8 cellular contexts compared by ENCODE assay signal in the genomic region with DNA sequence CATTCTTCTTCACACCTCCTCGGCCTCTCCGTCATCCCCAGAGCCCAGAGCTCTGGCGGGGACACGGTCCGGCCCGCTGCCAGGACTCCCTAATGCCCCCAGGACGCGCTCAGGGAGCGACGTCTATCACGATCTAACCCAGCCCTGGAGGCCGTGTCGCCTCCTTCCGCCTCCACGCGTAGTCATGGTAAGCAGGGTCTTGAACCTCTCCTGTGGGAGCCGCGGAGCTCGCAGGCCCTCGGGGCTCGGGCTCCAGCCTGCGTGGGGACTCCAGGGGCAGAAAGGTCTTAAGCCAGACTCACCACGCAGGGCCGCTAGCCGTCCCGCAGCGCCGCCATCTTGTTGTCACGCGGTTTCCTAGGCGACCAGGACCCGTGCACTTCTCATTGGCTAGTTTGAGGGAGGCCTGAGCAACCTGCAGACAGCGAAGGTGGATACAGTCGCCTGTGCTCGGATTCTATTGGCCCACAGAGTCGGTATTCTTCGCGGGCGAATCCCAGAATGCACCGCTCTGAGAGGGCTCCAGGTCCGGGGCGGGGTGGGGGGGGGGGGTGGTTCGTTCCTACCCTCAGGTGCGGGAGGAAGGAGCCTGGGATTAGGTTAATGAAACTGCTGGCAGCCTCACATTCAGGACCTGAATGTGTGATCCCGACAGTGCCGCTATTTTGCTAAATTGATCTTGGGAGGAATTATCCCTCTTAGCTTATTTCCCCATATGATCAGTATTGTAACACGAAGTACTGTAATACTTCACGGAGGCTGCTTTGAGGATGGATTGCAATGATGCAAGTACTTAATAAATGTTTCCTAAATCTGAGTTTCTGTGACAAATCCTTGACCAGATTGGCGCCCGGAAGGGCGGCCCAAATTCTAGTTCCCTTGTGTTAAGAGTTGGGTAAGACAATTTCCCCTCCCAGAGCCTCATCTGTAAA. TPM values are rescaled to one million over a fixed set of nuclear protein-coding genes. Genes with fewer than 3 reads are reported as not detected.
A peak's percentile ranks its signal among the peaks of the same experiment; 100 is the strongest.
DNase-seq lines count a peak whose midpoint lies in the region; ATAC-seq and TF ChIP-seq lines count a peak whose summit lies in the region.

A gene with protein sequence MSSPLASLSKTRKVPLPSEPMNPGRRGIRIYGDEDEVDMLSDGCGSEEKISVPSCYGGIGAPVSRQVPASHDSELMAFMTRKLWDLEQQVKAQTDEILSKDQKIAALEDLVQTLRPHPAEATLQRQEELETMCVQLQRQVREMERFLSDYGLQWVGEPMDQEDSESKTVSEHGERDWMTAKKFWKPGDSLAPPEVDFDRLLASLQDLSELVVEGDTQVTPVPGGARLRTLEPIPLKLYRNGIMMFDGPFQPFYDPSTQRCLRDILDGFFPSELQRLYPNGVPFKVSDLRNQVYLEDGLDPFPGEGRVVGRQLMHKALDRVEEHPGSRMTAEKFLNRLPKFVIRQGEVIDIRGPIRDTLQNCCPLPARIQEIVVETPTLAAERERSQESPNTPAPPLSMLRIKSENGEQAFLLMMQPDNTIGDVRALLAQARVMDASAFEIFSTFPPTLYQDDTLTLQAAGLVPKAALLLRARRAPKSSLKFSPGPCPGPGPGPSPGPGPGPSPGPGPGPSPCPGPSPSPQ (minus strand): TSS at position 347 of the 932 bp plus-strand sequence. CDS start 3,753 bp downstream, outside the sequence.

- peaks cover 29% of the 10 kb centered on the region for H3K4me1 Mint-ChIP-seq in T-helper 2 cell treated with Interferon-gamma antibody and Interleukin-4, amounts not matched to agents 5 μg/mL and 100 μg/mL, for 36 hours (ENCODE audit: low read depth)

- no peaks in the 10 kb centered on the region for H4K20me1 ChIP-seq in hepatocyte (ENCODE audit: insufficient read depth, poor library complexity, severe bottlenecking)

- peaks cover 5 to 8% of the 10 kb centered on the region in 2 donors for H3K4me1 ChIP-seq in ascending aorta
- H3K4me1 ChIP-seq in hepatocyte (ENCODE audit: insufficient read depth) = peaks cover 6% of the 10 kb centered on the region

- no peaks in the 10 kb centered on the region for H3K9me3 ChIP-seq in ascending aorta
- H3K9me3 ChIP-seq in hepatocyte (ENCODE audit: low read depth) = no peaks in the 10 kb centered on the region

- H3K79me2 ChIP-seq in hepatocyte = peaks cover 5% of the 10 kb centered on the region

- DNase-seq in NCI-H2029 (lab: John Stamatoyannopoulos, UW) (peak; percentile 94), ascending aorta (ENCODE audit: low spot score in 2 of 2) (peak; percentile 66 to 94), hepatocyte (ENCODE audit: low spot score) (peak; percentile 96), renal cortical epithelial cell (ENCODE audit: low read depth) (peak; percentile 96), cortex of kidney (lab: John Stamatoyannopoulos, UW) (no peak)
- DNase-seq in T-helper 2 cell treated with Interferon-gamma antibody and Interleukin-4, amounts not matched to agents 5 μg/mL and 100 μg/mL, for 36 hours (ENCODE audit: low spot score) = peak; percentile 91

- H3K4me3 ChIP-seq in ascending aorta (peak within 1 kb of the TSS; percentile 68 to 70), hepatocyte (peak within 1 kb of the TSS; percentile 86)

- no peaks in the 10 kb centered on the region for H3K36me3 ChIP-seq in ascending aorta
- no peaks in the 10 kb centered on the region for H3K36me3 ChIP-seq in hepatocyte (replicated peaks; ENCODE audit: insufficient read depth, low read depth)

- peak within 1 kb of the TSS; percentile 20 to 55 for H3K27ac ChIP-seq in ascending aorta
- peak within 1 kb of the TSS; percentile 1 for H3K27ac ChIP-seq in hepatocyte

- no peaks in the 10 kb centered on the region for H3K27me3 Mint-ChIP-seq in T-helper 2 cell treated with Interferon-gamma antibody and Interleukin-4, amounts not matched to agents 5 μg/mL and 100 μg/mL, for 36 hours (ENCODE audit: low read depth)

- peak within 1 kb of the TSS; percentile 97 for H3K27ac Mint-ChIP-seq in T-helper 2 cell treated with Interferon-gamma antibody and Interleukin-4, amounts not matched to agents 5 μg/mL and 100 μg/mL, for 36 hours

- 3% methylated on average over 51 of the region's 51 CpGs for WGBS in hepatocyte (ENCODE audit: low lambda C conversion rate, missing lambda C conversion rate)

- peak within 1 kb of the TSS; percentile 98 for H3K4me3 Mint-ChIP-seq in T-helper 2 cell treated with Interferon-gamma antibody and Interleukin-4, amounts not matched to agents 5 μg/mL and 100 μg/mL, for 36 hours

- H3K36me3 Mint-ChIP-seq in T-helper 2 cell treated with Interferon-gamma antibody and Interleukin-4, amounts not matched to agents 5 μg/mL and 100 μg/mL, for 36 hours (ENCODE audit: low read depth) = peaks cover 2% of the 10 kb centered on the region

- ATAC-seq in GM18508 (IDR thresholded peaks at IDR 0.05; ENCODE audit: insufficient read depth, unreplicated experiment) (peak; percentile 66), HG02981 (IDR thresholded peaks at IDR 0.05; ENCODE audit: unreplicated experiment) (peak; percentile 98)

- no peak for TF ChIP-seq CTCF in ascending aorta (IDR thresholded peaks at IDR 0.05)
- no peak for TF ChIP-seq CTCF in hepatocyte (IDR thresholded peaks at IDR 0.05; ENCODE audit: poor library complexity)

- intact Hi-C loops in ascending aorta (cut with DNase I) = loop anchor here (1.0 kb wide), 1 partner anchor 28 kb away; no protein-coding TSS in a partner anchor

- peak within 1 kb of the TSS; percentile 85 for H3K4me2 ChIP-seq in hepatocyte

- H3K27me3 ChIP-seq in ascending aorta = no peaks in the 10 kb centered on the region
- H3K27me3 ChIP-seq in hepatocyte = no peaks in the 10 kb centered on the region

- H3K9me3 Mint-ChIP-seq in T-helper 2 cell treated with Interferon-gamma antibody and Interleukin-4, amounts not matched to agents 5 μg/mL and 100 μg/mL, for 36 hours = no peaks in the 10 kb centered on the region

- no peaks in the 10 kb centered on the region for H3K9me2 ChIP-seq in hepatocyte (replicated peaks; ENCODE audit: insufficient read depth)

- peak within 1 kb of the TSS; percentile 80 for H2AFZ ChIP-seq in hepatocyte

RNA-seq across cellular contexts. Expression of the gene that starts here (rescaled TPM):
- 14.5 TPM for total RNA-seq in ascending aorta
- 3.1 and 6.9 TPM in 2 replicates for total RNA-seq in hepatocyte
- 17.1 and 34.0 TPM in 2 replicates for polyA plus RNA-seq in hepatocyte
- total RNA-seq in renal cortical epithelial cell = 1.9 and 9.6 TPM in 2 replicates
